ENCODE assay signal across 34 cellular contexts in the genomic region with DNA sequence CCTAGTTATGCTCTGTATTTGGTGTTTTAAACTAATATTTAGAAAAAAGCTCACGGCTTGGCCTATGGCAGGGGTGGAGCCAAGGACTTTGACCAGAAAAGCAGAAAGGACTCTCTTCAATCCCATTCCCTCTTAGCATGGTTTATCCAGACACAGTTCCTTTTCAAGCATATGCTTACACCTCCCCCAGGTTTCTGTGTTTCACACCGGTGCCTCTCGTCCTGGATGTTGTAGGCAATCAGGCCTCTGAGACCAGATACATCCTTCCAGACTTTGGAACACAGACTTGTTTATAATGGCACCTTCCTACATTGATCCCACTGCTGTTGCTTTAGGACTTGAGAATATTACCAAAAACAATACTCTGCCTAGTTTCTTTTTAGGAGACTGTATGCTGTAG.
"Had no signal": no experiment of that assay in that cellular context is flagged by ENCODE, and none has a peak within 500 bp of the region (broad histone marks: within the 10 kb centered on the region; RNA-seq: fewer than 3 reads in every experiment).

No MANE protein-coding gene starts in this region.

- H3K36me3 ChIP-seq: MG63 had no signal

- H3K9ac ChIP-seq: KMS-11 had no signal

- H3K27ac ChIP-seq: KMS-11 had no signal

- H3K9me3 ChIP-seq: MG63 had no signal

- H3K4me3 ChIP-seq: MG63 had no signal

- DNase-seq: Karpas-422, Kasumi-1, KG1, MG63, MM.1S, MV-4-11, NCI-H1048, NCI-H1092, NCI-H1092 treated with DMSO at 0.1 percent for 48 hours, NCI-H1105, NCI-H1105 treated with DMSO at 0.1 percent for 48 hours, NCI-H1417, NCI-H1417 treated with DMSO at 0.1 percent for 48 hours, NCI-H1436, NCI-H1436 treated with DMSO at 0.1 percent for 48 hours, NCI-H146, NCI-H1694, NCI-H1694 treated with DMSO at 0.1 percent for 48 hours, NCI-H187, NCI-H187 treated with DMSO at 0.1 percent for 48 hours, NCI-H1930, NCI-H2029, NCI-H2029 treated with DMSO at 0.1 percent for 48 hours, NCI-H2081, NCI-H2081 treated with DMSO at 0.1 percent for 48 hours, NCI-H2107, NCI-H2171, NCI-H2171 treated with DMSO at 0.1 percent for 48 hours, NCI-H2227 treated with DMSO at 0.1 percent for 48 hours, NCI-H226, NCI-H345, NCI-H446, NCI-H446 treated with DMSO at 0.1 percent for 48 hours had no signal
